11 cellular contexts compared by ENCODE assay signal in genomic region chr11:94513091-94513490, GRCh38. TPM values are rescaled to one million over a fixed set of nuclear protein-coding genes. Genes with fewer than 3 reads are reported as not detected.
A peak's percentile ranks its signal among the peaks of the same experiment; 100 is the strongest.
DNase-seq lines count a peak whose midpoint lies in the region; ATAC-seq and TF ChIP-seq lines count a peak whose summit lies in the region.
"Had no signal": no experiment of that assay in that cellular context is flagged by ENCODE, and none has a peak within 500 bp of the region (broad histone marks: within the 10 kb centered on the region; RNA-seq: fewer than 3 reads in every experiment).

No MANE protein-coding gene starts in this region.

- peak; percentile 33 for ATAC-seq in central memory CD8-positive, alpha-beta T cell (replicated peaks; ENCODE audit: extremely low read depth, poor library complexity, severe bottlenecking)
- no peak for ATAC-seq in GM21526 (IDR thresholded peaks at IDR 0.05; ENCODE audit: low FRiP score, unreplicated experiment)

- no peaks in the 10 kb centered on the region for H3K9me3 Mint-ChIP-seq in central memory CD8-positive, alpha-beta T cell
- H3K9me3 Mint-ChIP-seq: activated naive CD4-positive, alpha-beta T cell treated with anti-CD3 and anti-CD28 coated beads, Interleukin-2, amount 50 U/mL, for 72 hours had no signal

- no peak overlapping the region for H3K27ac ChIP-seq in smooth muscle cell (ENCODE audit: low read depth)

- no peak overlapping the region for H3K9ac ChIP-seq in smooth muscle cell (ENCODE audit: low read depth)

- no peak overlapping the region for H3K27ac Mint-ChIP-seq in central memory CD8-positive, alpha-beta T cell (ENCODE audit: low read depth)
- H3K27ac Mint-ChIP-seq: activated naive CD4-positive, alpha-beta T cell treated with anti-CD3 and anti-CD28 coated beads, Interleukin-2, amount 50 U/mL, for 72 hours had no signal

- WGBS in smooth muscle cell (ENCODE audit: low lambda C conversion rate) = 83% methylated on average over 2 of the region's 2 CpGs

- H3K4me2 ChIP-seq in smooth muscle cell = peak overlapping the region; percentile 89

- no peaks in the 10 kb centered on the region for H4K20me1 ChIP-seq in smooth muscle cell (ENCODE audit: low read depth)

- H3K36me3 Mint-ChIP-seq in central memory CD8-positive, alpha-beta T cell (ENCODE audit: insufficient read depth) = peaks cover 4% of the 10 kb centered on the region
- H3K36me3 Mint-ChIP-seq: activated naive CD4-positive, alpha-beta T cell treated with anti-CD3 and anti-CD28 coated beads, Interleukin-2, amount 50 U/mL, for 72 hours had no signal

- peaks cover 21% of the 10 kb centered on the region for H3K27me3 Mint-ChIP-seq in central memory CD8-positive, alpha-beta T cell

- no peaks in the 10 kb centered on the region for H3K9me3 ChIP-seq in smooth muscle cell (replicated peaks; ENCODE audit: low read depth)

- peak overlapping the region; percentile 81 for H3K4me3 Mint-ChIP-seq in central memory CD8-positive, alpha-beta T cell

- no peak overlapping the region for H3K4me3 ChIP-seq in smooth muscle cell

- no peaks in the 10 kb centered on the region for H3F3A ChIP-seq in smooth muscle cell (ENCODE audit: low read depth)

- H3K27me3 ChIP-seq in smooth muscle cell (ENCODE audit: low read depth) = peaks cover 31% of the 10 kb centered on the region

- H3K4me1 Mint-ChIP-seq in central memory CD8-positive, alpha-beta T cell = peaks cover 18% of the 10 kb centered on the region

- DNase-seq in NCI-H510A treated with DMSO at 0.1 percent for 48 hours (lab: John Stamatoyannopoulos, UW) (peak; percentile 44), NCI-H510A (lab: John Stamatoyannopoulos, UW) (no peak), NCI-H146 (lab: John Stamatoyannopoulos, UW) (peak; percentile 2), smooth muscle cell (lab: John Stamatoyannopoulos, UW; ENCODE audit: unreplicated experiment) (no peak)
- DNase-seq in central memory CD8-positive, alpha-beta T cell (ENCODE audit: low spot score in 2 of 2) = no peak
- no peak for DNase-seq in activated T-cell treated with anti-CD3 and anti-CD28 coated beads, Interleukin-2, amount 50 U/mL, for 48 hours
- no peak for DNase-seq in activated naive CD4-positive, alpha-beta T cell (lab: John Stamatoyannopoulos, UW)
- DNase-seq: ACHN; stimulated activated CD4-positive, alpha-beta T cell treated with anti-CD3 and anti-CD28 coated beads, Interleukin-12 subunit alpha, Interleukin-12 subunit beta, amount 100 ng/mL, for 4 hours had no signal

- H3K36me3 ChIP-seq in smooth muscle cell (ENCODE audit: low read depth) = no peaks in the 10 kb centered on the region

- no peak for TF ChIP-seq CTCF in smooth muscle cell (IDR thresholded peaks at IDR 0.05; ENCODE audit: borderline replicate concordance, insufficient read depth, poor library complexity, severe bottlenecking)

- H3K79me2 ChIP-seq in smooth muscle cell (ENCODE audit: low read depth) = no peaks in the 10 kb centered on the region

- H2AFZ ChIP-seq in smooth muscle cell (ENCODE audit: low read depth) = no peak overlapping the region

- no peaks in the 10 kb centered on the region for H3K4me1 ChIP-seq in smooth muscle cell (ENCODE audit: low read depth)

RNA-seq across cellular contexts. Expression of gene C11orf97, which starts 0.8 kb away (rescaled TPM):
- not detected in 2 replicates for total RNA-seq in smooth muscle cell
- polyA plus RNA-seq in smooth muscle cell = not detected in 2 replicates
- total RNA-seq: activated naive CD4-positive, alpha-beta T cell treated with anti-CD3 and anti-CD28 coated beads, Interleukin-2, amount 50 U/mL, for 72 hours had no signal

RNA-seq across cellular contexts. Expression of gene ANKRD49, which starts 19.3 kb away (rescaled TPM):
- total RNA-seq in smooth muscle cell = 20.3 and 31.8 TPM in 2 replicates
- polyA plus RNA-seq in smooth muscle cell = 13.6 and 13.7 TPM in 2 replicates

RNA-seq across cellular contexts. Expression of gene MRE11, which starts 19.4 kb away (rescaled TPM):
- 12.3 and 15.1 TPM in 2 replicates for total RNA-seq in smooth muscle cell
- 5.1 and 6.7 TPM in 2 replicates for polyA plus RNA-seq in smooth muscle cell

RNA-seq across cellular contexts. Expression of gene FUT4, which starts 30.6 kb away (rescaled TPM):
- 5.7 and 7.2 TPM in 2 replicates for total RNA-seq in smooth muscle cell
- polyA plus RNA-seq in smooth muscle cell = 4.4 and 5.1 TPM in 2 replicates

RNA-seq across cellular contexts. Expression of gene PIWIL4, which starts 54.1 kb away (rescaled TPM):
- 2.9 and 3.1 TPM in 2 replicates for total RNA-seq in smooth muscle cell
- polyA plus RNA-seq in smooth muscle cell = 0.88 and 2.9 TPM in 2 replicates

Comparison
In these comparisons a context has a peak if more than half of its experiments do, and no peak if none do; other contexts are left out.
1. DNase-seq: peak in NCI-H510A treated with DMSO at 0.1 percent for 48 hours (single experiment) and NCI-H146 (single experiment); none in NCI-H510A (single experiment), central memory CD8-positive, alpha-beta T cell (0 of 2), smooth muscle cell (single experiment), activated T-cell treated with anti-CD3 and anti-CD28 coated beads, Interleukin-2, amount 50 U/mL, for 48 hours (0 of 2) and activated naive CD4-positive, alpha-beta T cell (0 of 4).